Comparison of ENCODE assay signal across 8 cellular contexts in genomic region chr21:36135391-36136094, GRCh38. TPM values are rescaled to one million over a fixed set of nuclear protein-coding genes. Genes with fewer than 3 reads are reported as not detected.
DNase-seq lines count a peak whose midpoint lies in the region; ATAC-seq and TF ChIP-seq lines count a peak whose summit lies in the region.

No MANE protein-coding gene starts in this region.

- no peaks in the 10 kb centered on the region for H3K9me3 ChIP-seq in CD8-positive, alpha-beta memory T cell (ENCODE audit: low read length)
- H3K9me3 ChIP-seq in OCI-LY3 (ENCODE audit: insufficient read depth, low read length): no peaks in the 10 kb centered on the region
- H3K9me3 ChIP-seq in mucosa of descending colon: no peaks in the 10 kb centered on the region

- peaks cover 0 to 9% (median 2%) of the 10 kb centered on the region in 3 donors for H3K36me3 Mint-ChIP-seq in CD8-positive, alpha-beta memory T cell
- H3K36me3 Mint-ChIP-seq in activated T-cell treated with anti-CD3 and anti-CD28 coated beads, Interleukin-2, amount 50 U/mL, for 72 hours (ENCODE audit: insufficient read depth in 2 of 2): peaks cover 0 to 1% of the 10 kb centered on the region in 2 donors
- H3K36me3 Mint-ChIP-seq in stimulated activated naive CD8-positive, alpha-beta T cell treated with anti-CD3 and anti-CD28 coated beads, Interleukin-15, Interleukin-2, amounts not matched to agents 100 ng/mL and 50 ng/mL, for 24 hours (ENCODE audit: low read depth): no peaks in the 10 kb centered on the region

- no peaks in the 10 kb centered on the region for H3K27me3 Mint-ChIP-seq in CD8-positive, alpha-beta memory T cell
- no peaks in the 10 kb centered on the region for H3K27me3 Mint-ChIP-seq in activated T-cell treated with anti-CD3 and anti-CD28 coated beads, Interleukin-2, amount 50 U/mL, for 72 hours (ENCODE audit: low read depth)
- no peaks in the 10 kb centered on the region for H3K27me3 Mint-ChIP-seq in stimulated activated naive CD8-positive, alpha-beta T cell treated with anti-CD3 and anti-CD28 coated beads, Interleukin-15, Interleukin-2, amounts not matched to agents 100 ng/mL and 50 ng/mL, for 24 hours

- H3K27ac Mint-ChIP-seq in CD8-positive, alpha-beta memory T cell: peak overlapping the region; percentile 47 to 95 (median 75)
- peak overlapping the region; percentile 89 for H3K27ac Mint-ChIP-seq in activated T-cell treated with anti-CD3 and anti-CD28 coated beads, Interleukin-2, amount 50 U/mL, for 72 hours
- H3K27ac Mint-ChIP-seq in stimulated activated naive CD8-positive, alpha-beta T cell treated with anti-CD3 and anti-CD28 coated beads, Interleukin-15, Interleukin-2, amounts not matched to agents 100 ng/mL and 50 ng/mL, for 24 hours: peak overlapping the region; percentile 68

- no peaks in the 10 kb centered on the region for H3K79me2 ChIP-seq in OCI-LY3 (ENCODE audit: low read length)

- no peaks in the 10 kb centered on the region for H3K36me3 ChIP-seq in CD8-positive, alpha-beta memory T cell (ENCODE audit: insufficient read depth, low read length)
- H3K36me3 ChIP-seq in OCI-LY3 (replicated peaks; ENCODE audit: low read depth, low read length) (no peaks in the 10 kb centered on the region), mucosa of descending colon (ENCODE audit: low read depth) (no peaks in the 10 kb centered on the region)

- H3K4me1 Mint-ChIP-seq in CD8-positive, alpha-beta memory T cell: peaks cover 16 to 21% (median 18%) of the 10 kb centered on the region in 3 donors
- peaks cover 25% of the 10 kb centered on the region for H3K4me1 Mint-ChIP-seq in activated T-cell treated with anti-CD3 and anti-CD28 coated beads, Interleukin-2, amount 50 U/mL, for 72 hours (ENCODE audit: low read depth)
- peaks cover 28% of the 10 kb centered on the region for H3K4me1 Mint-ChIP-seq in stimulated activated naive CD8-positive, alpha-beta T cell treated with anti-CD3 and anti-CD28 coated beads, Interleukin-15, Interleukin-2, amounts not matched to agents 100 ng/mL and 50 ng/mL, for 24 hours (ENCODE audit: low read depth)

- intact Hi-C loops in mucosa of descending colon (cut with DNase I, micrococcal nuclease): no loop called here

- peak overlapping the region; percentile 86 to 96 (median 92) for H3K4me3 Mint-ChIP-seq in CD8-positive, alpha-beta memory T cell
- peak overlapping the region; percentile 93 to 99 for H3K4me3 Mint-ChIP-seq in activated T-cell treated with anti-CD3 and anti-CD28 coated beads, Interleukin-2, amount 50 U/mL, for 72 hours
- peak overlapping the region; percentile 86 for H3K4me3 Mint-ChIP-seq in stimulated activated naive CD8-positive, alpha-beta T cell treated with anti-CD3 and anti-CD28 coated beads, Interleukin-15, Interleukin-2, amounts not matched to agents 100 ng/mL and 50 ng/mL, for 24 hours

- TF ChIP-seq CTCF in OCI-LY3 (IDR thresholded peaks at IDR 0.05; ENCODE audit: low read depth, low read length) (no peak), mucosa of descending colon (IDR thresholded peaks at IDR 0.05) (no peak)

- peak; percentile 31 to 60 (median 37) for DNase-seq in CD8-positive, alpha-beta memory T cell
- peak; percentile 62 to 73 for DNase-seq in activated T-cell treated with anti-CD3 and anti-CD28 coated beads, Interleukin-2, amount 50 U/mL, for 72 hours
- DNase-seq in mucosa of descending colon: peak; percentile 76 to 83 (median 78)

- POLR2A ChIA-PET in CD8-positive, alpha-beta memory T cell (lab: Charles Lee): interaction anchor here (0.9 to 1.0 kb wide), 2 partner anchors 153 to 184 kb away, joined by 3 read pairs; no protein-coding TSS in a partner anchor

- H3K4me3 ChIP-seq in CD8-positive, alpha-beta memory T cell (ENCODE audit: low read length): peak overlapping the region; percentile 85
- peak overlapping the region; percentile 96 for H3K4me3 ChIP-seq in OCI-LY3 (ENCODE audit: low read length)
- H3K4me3 ChIP-seq in mucosa of descending colon: peak overlapping the region; percentile 4

- peak overlapping the region; percentile 12 for H3K27ac ChIP-seq in CD8-positive, alpha-beta memory T cell (ENCODE audit: low read depth, low read length)
- peak overlapping the region; percentile 29; the same call in 1 of the 2 replicates for H3K27ac ChIP-seq in OCI-LY3 (ENCODE audit: low read length)

- H3K4me2 ChIP-seq in OCI-LY3 (ENCODE audit: low read length): peak overlapping the region; percentile 99

- CTCF ChIA-PET in CD8-positive, alpha-beta memory T cell (lab: Charles Lee): interaction anchor here (1.0 to 2.0 kb wide), 5 partner anchors 9 to 38 kb away, joined by 3 to 11 read pairs (median 4); no protein-coding TSS in a partner anchor

- peaks cover 3% of the 10 kb centered on the region for H3K27me3 ChIP-seq in CD8-positive, alpha-beta memory T cell (ENCODE audit: insufficient read depth, low read length, poor library complexity, severe bottlenecking)
- no peaks in the 10 kb centered on the region for H3K27me3 ChIP-seq in OCI-LY3 (ENCODE audit: low read depth, low read length)

- no peaks in the 10 kb centered on the region for H4K20me1 ChIP-seq in OCI-LY3 (ENCODE audit: insufficient read depth, low read length)

- peak overlapping the region; percentile 67 for H3K9ac ChIP-seq in OCI-LY3 (ENCODE audit: low read length)

- H2AFZ ChIP-seq in OCI-LY3 (ENCODE audit: low read depth, low read length): peak overlapping the region; percentile 96

- no peaks in the 10 kb centered on the region for H3K9me3 Mint-ChIP-seq in CD8-positive, alpha-beta memory T cell
- no peaks in the 10 kb centered on the region for H3K9me3 Mint-ChIP-seq in activated T-cell treated with anti-CD3 and anti-CD28 coated beads, Interleukin-2, amount 50 U/mL, for 72 hours
- H3K9me3 Mint-ChIP-seq in stimulated activated naive CD8-positive, alpha-beta T cell treated with anti-CD3 and anti-CD28 coated beads, Interleukin-15, Interleukin-2, amounts not matched to agents 100 ng/mL and 50 ng/mL, for 24 hours: no peaks in the 10 kb centered on the region

- peak; percentile 57 for ATAC-seq in HG03095 (IDR thresholded peaks at IDR 0.05; ENCODE audit: unreplicated experiment)
- ATAC-seq in activated T-cell treated with anti-CD3 and anti-CD28 coated beads, Interleukin-2, amount 50 U/mL, for 72 hours (replicated peaks in 1 of 2): peak; percentile 79 to 80
- ATAC-seq in esophagus mucosa: peak; percentile 75
- ATAC-seq in mucosa of descending colon: peak; percentile 82
- ATAC-seq in HG03378 (IDR thresholded peaks at IDR 0.05; ENCODE audit: unreplicated experiment): no peak

- peaks cover 12% of the 10 kb centered on the region for H3K4me1 ChIP-seq in CD8-positive, alpha-beta memory T cell (ENCODE audit: insufficient read depth, low read length)
- H3K4me1 ChIP-seq in OCI-LY3 (ENCODE audit: low read length) (peaks cover 21% of the 10 kb centered on the region), mucosa of descending colon (ENCODE audit: low read depth) (peaks cover 21% of the 10 kb centered on the region)

RNA-seq across cellular contexts. Expression of gene CBR3, which starts 0.7 kb away (rescaled TPM):
- 1 to 10 TPM; 7.6 to 7.9 TPM for total RNA-seq in CD8-positive, alpha-beta memory T cell
- 2.3 TPM for polyA plus RNA-seq in CD8-positive, alpha-beta memory T cell
- 10 to 100 TPM; 13.0 to 19.2 TPM for total RNA-seq in activated T-cell treated with anti-CD3 and anti-CD28 coated beads, Interleukin-2, amount 50 U/mL, for 72 hours
- 33.7 TPM for total RNA-seq in esophagus mucosa
- total RNA-seq in mucosa of descending colon: 1 to 10 TPM in 2 of 3 donors, under 1 TPM in 1; 0.75 to 5.0 (median 4.1) TPM

RNA-seq across cellular contexts. Expression of gene DOP1B, which starts 21.1 kb away (rescaled TPM):
- total RNA-seq in CD8-positive, alpha-beta memory T cell: 10 to 100 TPM; 12.1 to 15.2 TPM
- 12.0 TPM for polyA plus RNA-seq in CD8-positive, alpha-beta memory T cell
- 10 to 100 TPM; 18.6 to 20.1 TPM for total RNA-seq in activated T-cell treated with anti-CD3 and anti-CD28 coated beads, Interleukin-2, amount 50 U/mL, for 72 hours
- total RNA-seq in esophagus mucosa (23.8 TPM), mucosa of descending colon (10 to 100 TPM; 40.4 to 87.3 (median 73.1) TPM)

Comparison
In these comparisons a context has a peak if more than half of its experiments do, and no peak if none do; other contexts are left out.
1. H3K4me3 ChIP-seq: peak in every context shown above with its lines; median percentile 96 in OCI-LY3; 85 in CD8-positive, alpha-beta memory T cell; 4 in mucosa of descending colon.